ENCODE assay signal across 1 cellular context in the genomic region with DNA sequence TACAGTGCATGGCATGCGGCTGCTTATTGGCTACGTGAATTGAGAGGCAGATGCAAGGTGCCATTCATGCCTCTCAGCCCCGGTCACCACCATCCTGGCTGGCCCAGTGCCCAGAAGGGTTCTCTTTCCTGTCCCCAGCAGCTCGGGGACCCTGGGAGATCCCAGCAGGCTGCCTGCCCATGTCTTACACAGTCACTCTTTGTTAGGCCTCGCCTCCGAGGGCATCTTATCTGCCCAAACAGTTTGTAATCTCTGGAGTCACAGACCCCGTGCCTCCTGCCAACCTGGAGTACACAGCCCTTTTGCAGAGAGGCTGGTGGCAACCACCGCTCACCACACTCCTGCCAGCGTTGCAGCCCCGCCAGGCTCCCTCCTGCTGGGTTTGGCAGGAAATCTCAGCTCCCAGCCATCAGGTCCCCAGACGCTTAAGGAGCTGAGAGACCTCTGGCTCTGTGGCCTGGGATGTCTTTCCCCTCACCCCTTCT.
TF ChIP-seq lines count a peak whose summit lies in the region.

No MANE protein-coding gene starts in this region.

TF ChIP-seq in WTC11, 78 proteins besides CTCF, POLR2A, EP300 and RAD21 (continued from another document):
- TF ChIP-seq, protein P1, sequence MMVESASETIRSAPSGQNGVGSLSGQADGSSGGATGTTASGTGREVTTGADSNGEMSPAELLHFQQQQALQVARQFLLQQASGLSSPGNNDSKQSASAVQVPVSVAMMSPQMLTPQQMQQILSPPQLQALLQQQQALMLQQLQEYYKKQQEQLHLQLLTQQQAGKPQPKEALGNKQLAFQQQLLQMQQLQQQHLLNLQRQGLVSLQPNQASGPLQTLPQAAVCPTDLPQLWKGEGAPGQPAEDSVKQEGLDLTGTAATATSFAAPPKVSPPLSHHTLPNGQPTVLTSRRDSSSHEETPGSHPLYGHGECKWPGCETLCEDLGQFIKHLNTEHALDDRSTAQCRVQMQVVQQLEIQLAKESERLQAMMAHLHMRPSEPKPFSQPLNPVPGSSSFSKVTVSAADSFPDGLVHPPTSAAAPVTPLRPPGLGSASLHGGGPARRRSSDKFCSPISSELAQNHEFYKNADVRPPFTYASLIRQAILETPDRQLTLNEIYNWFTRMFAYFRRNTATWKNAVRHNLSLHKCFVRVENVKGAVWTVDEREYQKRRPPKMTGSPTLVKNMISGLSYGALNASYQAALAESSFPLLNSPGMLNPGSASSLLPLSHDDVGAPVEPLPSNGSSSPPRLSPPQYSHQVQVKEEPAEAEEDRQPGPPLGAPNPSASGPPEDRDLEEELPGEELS (CRISPR knock-in tag; IDR thresholded peaks at IDR 0.05), result no peak
- TF ChIP-seq ELF4 (CRISPR knock-in tag; IDR thresholded peaks at IDR 0.05; ENCODE audit: low read depth) (no peak), ESRRA (CRISPR knock-in tag; IDR thresholded peaks at IDR 0.05; ENCODE audit: borderline replicate concordance) (no peak), SP1 (CRISPR knock-in tag; conservative IDR thresholded peaks at IDR 0.05) (no peak), FOXJ3 (CRISPR knock-in tag; IDR thresholded peaks at IDR 0.05; ENCODE audit: borderline replicate concordance) (no peak), ZNF121 (CRISPR knock-in tag; IDR thresholded peaks at IDR 0.05) (no peak), TCF7 (CRISPR knock-in tag; IDR thresholded peaks at IDR 0.05; ENCODE audit: low read depth) (no peak), ZNF219 (CRISPR knock-in tag; IDR thresholded peaks at IDR 0.05; ENCODE audit: borderline replicate concordance) (no peak), MXD4 (CRISPR knock-in tag; IDR thresholded peaks at IDR 0.05; ENCODE audit: borderline replicate concordance) (no peak), ZBTB21 (CRISPR knock-in tag; IDR thresholded peaks at IDR 0.05; ENCODE audit: borderline replicate concordance) (no peak)
- TF ChIP-seq, protein P2, sequence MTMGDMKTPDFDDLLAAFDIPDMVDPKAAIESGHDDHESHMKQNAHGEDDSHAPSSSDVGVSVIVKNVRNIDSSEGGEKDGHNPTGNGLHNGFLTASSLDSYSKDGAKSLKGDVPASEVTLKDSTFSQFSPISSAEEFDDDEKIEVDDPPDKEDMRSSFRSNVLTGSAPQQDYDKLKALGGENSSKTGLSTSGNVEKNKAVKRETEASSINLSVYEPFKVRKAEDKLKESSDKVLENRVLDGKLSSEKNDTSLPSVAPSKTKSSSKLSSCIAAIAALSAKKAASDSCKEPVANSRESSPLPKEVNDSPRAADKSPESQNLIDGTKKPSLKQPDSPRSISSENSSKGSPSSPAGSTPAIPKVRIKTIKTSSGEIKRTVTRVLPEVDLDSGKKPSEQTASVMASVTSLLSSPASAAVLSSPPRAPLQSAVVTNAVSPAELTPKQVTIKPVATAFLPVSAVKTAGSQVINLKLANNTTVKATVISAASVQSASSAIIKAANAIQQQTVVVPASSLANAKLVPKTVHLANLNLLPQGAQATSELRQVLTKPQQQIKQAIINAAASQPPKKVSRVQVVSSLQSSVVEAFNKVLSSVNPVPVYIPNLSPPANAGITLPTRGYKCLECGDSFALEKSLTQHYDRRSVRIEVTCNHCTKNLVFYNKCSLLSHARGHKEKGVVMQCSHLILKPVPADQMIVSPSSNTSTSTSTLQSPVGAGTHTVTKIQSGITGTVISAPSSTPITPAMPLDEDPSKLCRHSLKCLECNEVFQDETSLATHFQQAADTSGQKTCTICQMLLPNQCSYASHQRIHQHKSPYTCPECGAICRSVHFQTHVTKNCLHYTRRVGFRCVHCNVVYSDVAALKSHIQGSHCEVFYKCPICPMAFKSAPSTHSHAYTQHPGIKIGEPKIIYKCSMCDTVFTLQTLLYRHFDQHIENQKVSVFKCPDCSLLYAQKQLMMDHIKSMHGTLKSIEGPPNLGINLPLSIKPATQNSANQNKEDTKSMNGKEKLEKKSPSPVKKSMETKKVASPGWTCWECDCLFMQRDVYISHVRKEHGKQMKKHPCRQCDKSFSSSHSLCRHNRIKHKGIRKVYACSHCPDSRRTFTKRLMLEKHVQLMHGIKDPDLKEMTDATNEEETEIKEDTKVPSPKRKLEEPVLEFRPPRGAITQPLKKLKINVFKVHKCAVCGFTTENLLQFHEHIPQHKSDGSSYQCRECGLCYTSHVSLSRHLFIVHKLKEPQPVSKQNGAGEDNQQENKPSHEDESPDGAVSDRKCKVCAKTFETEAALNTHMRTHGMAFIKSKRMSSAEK (CRISPR knock-in tag; IDR thresholded peaks at IDR 0.05; ENCODE audit: borderline replicate concordance), result no peak
- TF ChIP-seq, protein P3, sequence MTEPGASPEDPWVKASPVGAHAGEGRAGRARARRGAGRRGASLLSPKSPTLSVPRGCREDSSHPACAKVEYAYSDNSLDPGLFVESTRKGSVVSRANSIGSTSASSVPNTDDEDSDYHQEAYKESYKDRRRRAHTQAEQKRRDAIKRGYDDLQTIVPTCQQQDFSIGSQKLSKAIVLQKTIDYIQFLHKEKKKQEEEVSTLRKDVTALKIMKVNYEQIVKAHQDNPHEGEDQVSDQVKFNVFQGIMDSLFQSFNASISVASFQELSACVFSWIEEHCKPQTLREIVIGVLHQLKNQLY (CRISPR knock-in tag; IDR thresholded peaks at IDR 0.05), result no peak
- TF ChIP-seq, protein P4, sequence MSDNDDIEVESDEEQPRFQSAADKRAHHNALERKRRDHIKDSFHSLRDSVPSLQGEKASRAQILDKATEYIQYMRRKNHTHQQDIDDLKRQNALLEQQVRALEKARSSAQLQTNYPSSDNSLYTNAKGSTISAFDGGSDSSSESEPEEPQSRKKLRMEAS (CRISPR knock-in tag; IDR thresholded peaks at IDR 0.05), result no peak
TF ChIP-seq in WTC11: peak in this region for 0.
